ENCODE assay signal across 27 cellular contexts in the genomic region with DNA sequence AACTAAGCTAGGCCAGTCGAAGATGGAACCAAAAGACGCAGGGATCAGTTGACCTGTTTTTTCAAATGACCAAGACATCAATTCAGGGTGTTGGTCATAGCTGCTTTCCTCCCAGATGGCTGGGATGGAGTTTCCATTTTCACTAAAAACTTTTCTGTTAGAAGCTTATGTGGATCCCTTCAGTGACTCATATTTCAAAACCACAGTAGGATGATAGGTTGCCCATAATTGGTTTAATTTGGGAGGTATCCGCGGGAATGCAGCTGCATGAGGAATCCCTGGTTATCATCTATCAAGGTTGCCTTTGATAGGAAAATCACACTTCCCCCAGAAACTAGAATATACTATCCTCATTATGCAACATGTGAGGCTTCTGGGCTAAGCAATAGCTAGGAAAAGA.
A peak's percentile ranks its signal among the peaks of the same experiment; 100 is the strongest.
DNase-seq lines count a peak whose midpoint lies in the region; FAIRE-seq and TF ChIP-seq lines count a peak whose summit lies in the region.
"Had no signal": no experiment of that assay in that cellular context is flagged by ENCODE, and none has a peak within 500 bp of the region (broad histone marks: within the 10 kb centered on the region; RNA-seq: fewer than 3 reads in every experiment).

No MANE protein-coding gene starts in this region.

- H4K20me1 ChIP-seq in astrocyte (ENCODE audit: insufficient read depth, low read length): no peaks in the 10 kb centered on the region

- H2AFZ ChIP-seq in astrocyte (ENCODE audit: low read depth, low read length): no peak overlapping the region

- H3K27ac Mint-ChIP-seq in astrocyte (ENCODE audit: unreplicated experiment) (peak overlapping the region; percentile 88), mesothelial cell of epicardium (peak overlapping the region; percentile 53)
- H3K27ac Mint-ChIP-seq: activated T-cell treated with anti-CD3 and anti-CD28 coated beads, Interleukin-2, amount 50 U/mL, for 72 hours; brain had no signal

- DNase-seq in AG08395 (ENCODE audit: low spot score): peak; percentile 40
- peak; percentile 9 for DNase-seq in HCEC 1CT
- peak; percentile 93 for DNase-seq in astrocyte (ENCODE audit: low read depth)
- no peak for DNase-seq in mesothelial cell of epicardium (ENCODE audit: low spot score in 2 of 2, unreplicated experiment in 2 of 2)
- DNase-seq in activated CD4-positive, CD25-positive, alpha-beta regulatory T cell (lab: John Stamatoyannopoulos, UW): no peak
- no peak for DNase-seq in SHP77 treated with DMSO at 0.1 percent for 48 hours (lab: John Stamatoyannopoulos, UW)
- no peak for DNase-seq in NCI-H345 treated with DMSO at 0.1 percent for 48 hours (lab: John Stamatoyannopoulos, UW; ENCODE audit: unreplicated experiment)
- no peak for DNase-seq in OCI-M1 (lab: John Stamatoyannopoulos, UW)
- DNase-seq: activated CD4-positive, alpha-beta T cell treated with anti-CD3 and anti-CD28 coated beads for 1 hour; activated naive CD4-positive, alpha-beta T cell treated with anti-CD3 and anti-CD28 coated beads, Interleukin-2, amount 50 U/mL, for 16 hours; activated T-cell treated with anti-CD3 and anti-CD28 coated beads, Interleukin-2, amount 50 U/mL, for 72 hours; DMS 273 treated with DMSO at 0.1 percent for 48 hours; esophagus squamous epithelium; hypothalamus; islet precursor cell; Kasumi-1; lower lobe of right lung; NCI-H1092; NCI-H510A; NK-92 treated with Interleukin-12 subunit alpha and Interleukin-12 subunit beta, amount 100 ng/mL, for 24 hours; T1000 had no signal

- H3K4me1 Mint-ChIP-seq in astrocyte (ENCODE audit: low read depth, unreplicated experiment) (peaks cover 18% of the 10 kb centered on the region), mesothelial cell of epicardium (peaks cover 22% of the 10 kb centered on the region)

- H3K4me3 Mint-ChIP-seq in astrocyte (ENCODE audit: unreplicated experiment): no peak overlapping the region
- H3K4me3 Mint-ChIP-seq in mesothelial cell of epicardium: no peak overlapping the region
- H3K4me3 Mint-ChIP-seq: activated T-cell treated with anti-CD3 and anti-CD28 coated beads, Interleukin-2, amount 50 U/mL, for 72 hours; brain had no signal

- no peaks in the 10 kb centered on the region for H3K9me3 Mint-ChIP-seq in astrocyte (ENCODE audit: unreplicated experiment)
- H3K9me3 Mint-ChIP-seq in mesothelial cell of epicardium: no peaks in the 10 kb centered on the region
- H3K9me3 Mint-ChIP-seq: brain had no signal

- H3K4me3 ChIP-seq in astrocyte (ENCODE audit: insufficient read depth, low read depth, low read length): no peak overlapping the region
- H3K4me3 ChIP-seq: A549, esophagus squamous epithelium, lower lobe of right lung, right atrium auricular region had no signal

- no peaks in the 10 kb centered on the region for H3K36me3 Mint-ChIP-seq in astrocyte (ENCODE audit: low read depth, unreplicated experiment)
- H3K36me3 Mint-ChIP-seq in mesothelial cell of epicardium: no peaks in the 10 kb centered on the region
- H3K36me3 Mint-ChIP-seq: brain had no signal

- H3K79me2 ChIP-seq in astrocyte (ENCODE audit: insufficient read depth, low read length): no peaks in the 10 kb centered on the region

- peak overlapping the region; percentile 8 for H3K4me2 ChIP-seq in astrocyte (ENCODE audit: low read length)
- H3K4me2 ChIP-seq: A549 had no signal

- TF ChIP-seq CTCF in astrocyte (IDR thresholded peaks at IDR 0.05; ENCODE audit: insufficient read depth, low read depth, low read length) (no peak), mesothelial cell of epicardium (IDR thresholded peaks at IDR 0.05; ENCODE audit: unreplicated experiment) (no peak)

- H3K27me3 ChIP-seq in astrocyte (ENCODE audit: insufficient read depth, low read length): no peaks in the 10 kb centered on the region
- H3K27me3 ChIP-seq: esophagus squamous epithelium, right atrium auricular region had no signal

- H3K27me3 Mint-ChIP-seq in astrocyte (ENCODE audit: low read depth, unreplicated experiment): peaks cover 1% of the 10 kb centered on the region
- H3K27me3 Mint-ChIP-seq in mesothelial cell of epicardium (ENCODE audit: low read depth): no peaks in the 10 kb centered on the region

- H3K9ac ChIP-seq in astrocyte (ENCODE audit: low read length): no peak overlapping the region

- H3K9me3 ChIP-seq in astrocyte (ENCODE audit: insufficient read depth, low read depth, low read length): no peaks in the 10 kb centered on the region
- H3K9me3 ChIP-seq: A549, esophagus squamous epithelium, lower lobe of right lung, right atrium auricular region had no signal

- no peak overlapping the region for H3K27ac ChIP-seq in astrocyte (ENCODE audit: low read depth, low read length)
- H3K27ac ChIP-seq: A549, C4-2B, esophagus squamous epithelium, lower lobe of right lung, right atrium auricular region had no signal

- H3K4me1 ChIP-seq in astrocyte (ENCODE audit: insufficient read depth, low read length): peaks cover 5% of the 10 kb centered on the region
- H3K4me1 ChIP-seq: A549, lower lobe of right lung, right atrium auricular region had no signal

- peak; percentile 34 for FAIRE-seq in astrocyte (lab: Jason Lieb, UNC)
- FAIRE-seq: A549, colon, H1 had no signal

- H3K36me3 ChIP-seq in astrocyte (ENCODE audit: insufficient read depth, low read length): no peaks in the 10 kb centered on the region
- H3K36me3 ChIP-seq: esophagus squamous epithelium, lower lobe of right lung, right atrium auricular region had no signal

Comparison
In these comparisons a context has a peak if more than half of its experiments do, and no peak if none do; other contexts are left out.
1. DNase-seq: peak in AG08395 (single experiment), HCEC 1CT (single experiment) and astrocyte (single experiment); none in mesothelial cell of epicardium (0 of 2), activated CD4-positive, CD25-positive, alpha-beta regulatory T cell (0 of 4), SHP77 treated with DMSO at 0.1 percent for 48 hours (single experiment), NCI-H345 treated with DMSO at 0.1 percent for 48 hours (single experiment) and OCI-M1 (single experiment).